ENCODE assay signal across 8 cellular contexts in genomic region chr2:226791056-226791486, GRCh38. TPM values are rescaled to one million over a fixed set of nuclear protein-coding genes. Genes with fewer than 3 reads are reported as not detected.
DNase-seq lines count a peak whose midpoint lies in the region; ATAC-seq, FAIRE-seq and TF ChIP-seq lines count a peak whose summit lies in the region.

No MANE protein-coding gene starts in this region.

- TF ChIP-seq POLR2A in H1 (IDR thresholded peaks at IDR 0.05; ENCODE audit: control extremely low read depth in 1 of 2, low read depth in 2 of 2, low read length in 2 of 2) (no peak), tibial nerve (IDR thresholded peaks at IDR 0.05) (no peak)

- DNase-seq in NCI-H1417 (lab: John Stamatoyannopoulos, UW), result peak in 2 of 3 experiments; percentile 92
- no peak for DNase-seq in NCI-H1417 treated with DMSO at 0.1 percent for 48 hours (lab: John Stamatoyannopoulos, UW)
- DNase-seq in SK-MEL-5 (ENCODE audit: low read depth, low spot score), result peak; percentile 39
- DNase-seq in H1 (ENCODE audit: low read depth in 1 of 2, low spot score in 2 of 2), result no peak
- DNase-seq in mesendoderm, result peak; percentile 93
- peak in 1 of 2 donors; percentile 55 for DNase-seq in tibial nerve (ENCODE audit: low spot score in 2 of 2)

- H2AK5ac ChIP-seq in H1 (ENCODE audit: low read depth, low read length) (no peak overlapping the region), mesendoderm (ENCODE audit: low read length) (no peak overlapping the region)

- H3K9ac ChIP-seq in H1 (replicated peaks in 1 of 4; ENCODE audit: extremely low read depth in 1 of 4, low read depth in 3 of 4, low read length in 3 of 4), result peak overlapping the region in 3 of 4 experiments; percentile 53 to 81 (median 80); a peak in 6 of 7 replicates
- peak overlapping the region; percentile 82 for H3K9ac ChIP-seq in mesendoderm (ENCODE audit: low read length)

- H3K27ac ChIP-seq in H1 (ENCODE audit: low read depth, low read length) (peak overlapping the region; percentile 86), mesendoderm (ENCODE audit: low read depth, low read length) (peak overlapping the region; percentile 75), tibial nerve (peak overlapping the region; percentile 88 to 99 (median 96))

- peak; percentile 7 for FAIRE-seq in H1 (lab: Jason Lieb, UNC)

- H4K8ac ChIP-seq in H1 (ENCODE audit: extremely low read depth, insufficient read depth, low read length) (peak overlapping the region; percentile 97; the same call in 1 of the 2 replicates), mesendoderm (ENCODE audit: low read depth, low read length) (no peak overlapping the region)

- peak overlapping the region; percentile 70 for H3K56ac ChIP-seq in H1 (replicated peaks; ENCODE audit: insufficient read length, low read depth, low read length)
- H3K56ac ChIP-seq in mesendoderm (ENCODE audit: low read length), result peak overlapping the region; percentile 93

- TF ChIP-seq CTCF in H1 (IDR thresholded peaks at IDR 0.05; ENCODE audit: control extremely low read depth in 1 of 3, insufficient read depth in 1 of 3, low read depth in 1 of 3, low read length in 3 of 3) (no peak), tibial nerve (IDR thresholded peaks at IDR 0.05) (no peak)

- CTCF ChIA-PET in H1 (lab: Charles Lee; ENCODE audit: partially characterized antibody), result interaction anchor here (0.9 to 1.2 kb wide), 3 partner anchors 11 to 1122 kb away, joined by 3 read pairs; no protein-coding TSS in a partner anchor

- H3K9me3 ChIP-seq in H1 (ENCODE audit: insufficient read depth in 2 of 2, low read depth in 1 of 2, low read length in 1 of 2), result no peaks in the 10 kb centered on the region
- H3K9me3 ChIP-seq in tibial nerve, result no peaks in the 10 kb centered on the region

- TF ChIP-seq EP300 in H1 (IDR thresholded peaks at IDR 0.05; ENCODE audit: borderline replicate concordance in 1 of 2, low read depth in 2 of 2, low read length in 2 of 2) (no peak), tibial nerve (IDR thresholded peaks at IDR 0.05) (no peak)

- H4K5ac ChIP-seq in H1 (ENCODE audit: insufficient read length, low read depth, low read length) (peak overlapping the region; percentile 78), mesendoderm (ENCODE audit: low read length) (no peak overlapping the region)

- TF ChIP-seq RAD21 in H1 (IDR thresholded peaks at IDR 0.05 in 1 of 2, conservative IDR thresholded peaks at IDR 0.05 in 1 of 2; ENCODE audit: low read depth in 2 of 2, low read length in 2 of 2), result peak; percentile 4 to 22; a peak in 2 of 4 replicates

- no peak overlapping the region for H3K14ac ChIP-seq in H1 (ENCODE audit: insufficient read length)

- H3K36me3 ChIP-seq in H1 (ENCODE audit: control insufficient read depth in 2 of 4, insufficient read depth in 4 of 4, low read length in 3 of 4) (peaks cover 0 to 13% (median 2%) of the 10 kb centered on the region in 4 experiments; a peak in 3 of 8 replicates), mesendoderm (ENCODE audit: control insufficient read depth, insufficient read depth, low read length) (peaks cover 2% of the 10 kb centered on the region), tibial nerve (peaks cover 0 to 4% (median 0%) of the 10 kb centered on the region in 3 donors)

- ATAC-seq in GM21381 (IDR thresholded peaks at IDR 0.05; ENCODE audit: unreplicated experiment), result peak; percentile 53
- ATAC-seq in HG03571 (IDR thresholded peaks at IDR 0.05; ENCODE audit: unreplicated experiment), result peak; percentile 58

- peak overlapping the region; percentile 91 for H2BK12ac ChIP-seq in H1 (ENCODE audit: low read depth, low read length)

- peak overlapping the region; percentile 90 for H2BK5ac ChIP-seq in H1 (ENCODE audit: low read depth, low read length)
- H2BK5ac ChIP-seq in mesendoderm (ENCODE audit: low read length), result peak overlapping the region; percentile 61

- H3K4me2 ChIP-seq in H1 (ENCODE audit: insufficient read depth in 1 of 2, low read depth in 2 of 2, low read length in 2 of 2), result peak overlapping the region; percentile 71 to 95
- H3K4me2 ChIP-seq in mesendoderm (ENCODE audit: low read length), result peak overlapping the region; percentile 70

- peak overlapping the region; percentile 27 to 59 (median 44) for H3K4me3 ChIP-seq in H1 (ENCODE audit: extremely low read depth in 1 of 4, insufficient read depth in 2 of 4, low read depth in 3 of 4, low read length in 4 of 4)
- H3K4me3 ChIP-seq in mesendoderm (ENCODE audit: low read length), result peak overlapping the region; percentile 59
- H3K4me3 ChIP-seq in tibial nerve, result peak overlapping the region; percentile 60 to 86 (median 75)

- in situ Hi-C loops in SK-MEL-5 (cut with HindIII; ENCODE audit: low pct_unique_long_range_greater_than_20kb, low sequenced_read_pairs), result no loop called here

- H3K4ac ChIP-seq in H1 (replicated peaks; ENCODE audit: insufficient read length, low read depth, low read length) (peak overlapping the region; percentile 39), mesendoderm (ENCODE audit: low read depth, low read length) (peak overlapping the region; percentile 73)

- H3K4me1 ChIP-seq in H1 (replicated peaks in 1 of 4; ENCODE audit: control insufficient read depth in 3 of 4, insufficient read depth in 4 of 4, low read length in 3 of 4) (peaks cover 10 to 20% (median 15%) of the 10 kb centered on the region in 4 experiments), mesendoderm (ENCODE audit: control insufficient read depth, low read depth, low read length) (peaks cover 7% of the 10 kb centered on the region), tibial nerve (peaks cover 0 to 77% (median 27%) of the 10 kb centered on the region in 4 donors)

- H3K23me2 ChIP-seq in H1 (ENCODE audit: low read depth, low read length), result peaks cover 10% of the 10 kb centered on the region; the same call in 1 of the 2 replicates

- H4K20me1 ChIP-seq in H1 (replicated peaks in 1 of 2; ENCODE audit: control insufficient read depth in 1 of 2, insufficient read depth in 2 of 2, low read length in 2 of 2), result peaks cover 2 to 5% of the 10 kb centered on the region in 2 experiments

- POLR2A ChIA-PET in H1 (lab: Charles Lee; ENCODE audit: partially characterized antibody), result interaction anchor here (0.8 to 1.2 kb wide), 4 partner anchors 8 to 45 kb away, joined by 3 to 5 read pairs (median 4); partner anchors contain the start of genes IRS1 and RHBDD1

- H2BK15ac ChIP-seq in H1 (ENCODE audit: low read length), result no peak overlapping the region
- no peak overlapping the region for H2BK15ac ChIP-seq in mesendoderm (replicated peaks; ENCODE audit: low read depth)

- no peak overlapping the region for H3K23ac ChIP-seq in H1 (ENCODE audit: insufficient read length)
- peak overlapping the region; percentile 59 for H3K23ac ChIP-seq in mesendoderm (ENCODE audit: low read length)

- 4% methylated on average over 21 of the region's 24 CpGs; no CpG with 5 or more reads in 1 of the 2 experiments for WGBS in H1 (ENCODE audit: extremely low coverage in 1 of 2, insufficient coverage in 1 of 2, insufficient read length in 1 of 2, insufficient replicate concordance in 2 of 2, low coverage in 1 of 2, low lambda C conversion rate in 2 of 2, missing lambda C conversion rate in 1 of 2), 2 experiments
- no CpG with 5 or more reads among the region's 24 CpGs for WGBS in mesendoderm (ENCODE audit: extremely low coverage, insufficient coverage, low lambda C conversion rate)
- WGBS in tibial nerve, 2 donors, result 2 to 3% methylated on average over 24 of the region's 24 CpGs

- H3K18ac ChIP-seq in H1 (ENCODE audit: extremely low read depth, low read length), result peak overlapping the region; percentile 93
- peak overlapping the region; percentile 86 for H3K18ac ChIP-seq in mesendoderm (ENCODE audit: low read length)

- peak overlapping the region; percentile 75 for H4K91ac ChIP-seq in H1 (replicated peaks; ENCODE audit: insufficient read length, low read length)

- H2BK120ac ChIP-seq in H1 (replicated peaks; ENCODE audit: low read depth, low read length), result no peak overlapping the region
- no peak overlapping the region for H2BK120ac ChIP-seq in mesendoderm (ENCODE audit: low read depth, low read length)

- H3K79me2 ChIP-seq in H1 (ENCODE audit: control insufficient read depth in 1 of 2, insufficient read depth in 2 of 2, low read length in 2 of 2) (peaks cover 0 to 86% of the 10 kb centered on the region in 2 experiments), mesendoderm (ENCODE audit: control insufficient read depth, insufficient read depth, low read length) (peaks cover 43% of the 10 kb centered on the region)

- H2BK20ac ChIP-seq in H1 (ENCODE audit: low read length), result no peak overlapping the region

- H3K27me3 ChIP-seq in H1 (replicated peaks in 1 of 4; ENCODE audit: control insufficient read depth in 3 of 4, extremely low read depth in 1 of 4, insufficient read depth in 3 of 4, low read length in 3 of 4) (no peaks in the 10 kb centered on the region), mesendoderm (ENCODE audit: insufficient read depth, low read length, poor library complexity) (no peaks in the 10 kb centered on the region), tibial nerve (no peaks in the 10 kb centered on the region)

- H2AFZ ChIP-seq in H1 (ENCODE audit: low read length), result 0 out of 2 replicates have a peak overlapping the region, but pooled peaks have one; percentile 55

- 0 out of 2 replicates have a peak, but pooled peaks cover 3% of the 10 kb centered on the region for H3K79me1 ChIP-seq in H1 (ENCODE audit: low read depth, low read length)
- H3K79me1 ChIP-seq in mesendoderm (ENCODE audit: low read length), result peaks cover 7% of the 10 kb centered on the region

RNA-seq across cellular contexts. Expression of gene IRS1, which starts 8.5 kb away (rescaled TPM):
- total RNA-seq in SK-MEL-5 (2014; rRNA removed; shearing (Covaris generic)), result 3.7 and 4.2 TPM in 2 replicates
- polyA plus RNA-seq in SK-MEL-5 (2015; cell fraction: cytosol; rRNA removed), result 5.6 and 7.9 TPM in 2 replicates
- polyA plus RNA-seq in SK-MEL-5 (2015; cell fraction: nucleus; rRNA removed), result 4.9 and 5.8 TPM in 2 replicates
- total RNA-seq in H1 (2021; fragmentation: NEBNext Ultra II Directional; extraction: Animal tissue kit (Norgen Biotek cat#: 25700)), result 24.9 and 26.9 TPM in 2 replicates
- 9.1 and 12.0 TPM in 2 replicates for polyA plus RNA-seq in H1 (2011; rRNA removed)
- polyA plus RNA-seq in H1 (2011; cell fraction: cytosol; rRNA removed), result 8.5 TPM
- polyA plus RNA-seq in H1 (2011; cell fraction: nucleus; rRNA removed), result 11.8 TPM
- 8.8 to 10.8 TPM (median 9.7 TPM) in 4 replicates for polyA plus RNA-seq in H1 (2012, experiment 1 of 2)
- polyA plus RNA-seq in H1 (2012, experiment 2 of 2), result 3.6 TPM
- 7.5 TPM for polyA plus RNA-seq in H1 (2013, experiment 1 of 2)
- 7.9 TPM for polyA plus RNA-seq in H1 (2013, experiment 2 of 2)
- polyA minus RNA-seq in H1 (2011; rRNA and poly(A)+ RNA removed), result 11.3 and 13.1 TPM in 2 replicates
- 14.8 TPM for polyA minus RNA-seq in H1 (2011; cell fraction: cytosol; rRNA and poly(A)+ RNA removed)
- 29.4 TPM for polyA minus RNA-seq in H1 (2011; cell fraction: nucleus; rRNA and poly(A)+ RNA removed)
- polyA plus RNA-seq in mesendoderm (2013, experiment 1 of 2), result 11.7 TPM
- 11.3 TPM for polyA plus RNA-seq in mesendoderm (2013, experiment 2 of 2)
- total RNA-seq in tibial nerve, result 10 to 100 TPM in 3 of 4 donors, 1 to 10 TPM in 1; 9.4 to 11.7 (median 11.2) TPM

RNA-seq across cellular contexts. Expression of gene RHBDD1, which starts 44.8 kb away (rescaled TPM):
- total RNA-seq in SK-MEL-5 (2014; rRNA removed; shearing (Covaris generic)), result 13.2 and 13.4 TPM in 2 replicates
- 16.5 and 27.6 TPM in 2 replicates for polyA plus RNA-seq in SK-MEL-5 (2015; cell fraction: cytosol; rRNA removed)
- polyA plus RNA-seq in SK-MEL-5 (2015; cell fraction: nucleus; rRNA removed), result 9.9 and 16.9 TPM in 2 replicates
- total RNA-seq in H1 (2021; fragmentation: NEBNext Ultra II Directional; extraction: Animal tissue kit (Norgen Biotek cat#: 25700)), result 20.3 and 23.1 TPM in 2 replicates
- polyA plus RNA-seq in H1 (2011; rRNA removed), result 9.4 and 10.5 TPM in 2 replicates
- polyA plus RNA-seq in H1 (2011; cell fraction: cytosol; rRNA removed), result 9.8 TPM
- 12.9 TPM for polyA plus RNA-seq in H1 (2011; cell fraction: nucleus; rRNA removed)
- polyA plus RNA-seq in H1 (2012, experiment 1 of 2), result 10.3 to 14.6 TPM (median 12.9 TPM) in 4 replicates
- polyA plus RNA-seq in H1 (2012, experiment 2 of 2), result 1.2 TPM
- 16.4 TPM for polyA plus RNA-seq in H1 (2013, experiment 1 of 2)
- polyA plus RNA-seq in H1 (2013, experiment 2 of 2), result 18.1 TPM
- polyA minus RNA-seq in H1 (2011; rRNA and poly(A)+ RNA removed), result 72.8 and 74.6 TPM in 2 replicates
- polyA minus RNA-seq in H1 (2011; cell fraction: cytosol; rRNA and poly(A)+ RNA removed), result 14.8 TPM
- polyA minus RNA-seq in H1 (2011; cell fraction: nucleus; rRNA and poly(A)+ RNA removed), result 66.7 TPM
- polyA plus RNA-seq in mesendoderm (2013, experiment 1 of 2), result 16.6 TPM
- 17.8 TPM for polyA plus RNA-seq in mesendoderm (2013, experiment 2 of 2)
- total RNA-seq in tibial nerve, result 10 to 100 TPM; 14.9 to 29.4 (median 25.0) TPM

Comparison
In these comparisons a context has a peak if more than half of its experiments do, and no peak if none do; other contexts are left out.
1. DNase-seq: peak in NCI-H1417 (2 of 3), SK-MEL-5 (single experiment) and mesendoderm (single experiment); none in NCI-H1417 treated with DMSO at 0.1 percent for 48 hours (single experiment) and H1 (0 of 2).
2. Peak in every context shown above with its lines, with median percentiles within 50 percentile points of each other: H3K27ac ChIP-seq and H3K4me3 ChIP-seq.